Comparison of ENCODE assay signal across 1 cellular context in genomic region chr6:166488081-166488685, GRCh38.
TF ChIP-seq lines count a peak whose summit lies in the region.

No MANE protein-coding gene starts in this region.

TF ChIP-seq in GM12878, 131 proteins besides CTCF, POLR2A, EP300 and RAD21 (continued from another document):
- TF ChIP-seq ZNF24 (IDR thresholded peaks at IDR 0.05), result no peak
- 0 out of 2 replicates have a peak, but pooled peaks have one; percentile 36 for TF ChIP-seq IRF4 (IDR thresholded peaks at IDR 0.05; ENCODE audit: low read depth, low read length)
- TF ChIP-seq ETV6 (conservative IDR thresholded peaks at IDR 0.05 in 1 of 2, IDR thresholded peaks at IDR 0.05 in 1 of 2; ENCODE audit: borderline replicate concordance in 1 of 2, low read depth in 1 of 2), result peak in 1 of 2 experiments; percentile 71; a peak in 2 of 4 replicates
- TF ChIP-seq ZBTB40 (IDR thresholded peaks at IDR 0.05; ENCODE audit: borderline replicate concordance), result peak; percentile 83
- no peak for TF ChIP-seq RBBP5 (conservative IDR thresholded peaks at IDR 0.05)
- TF ChIP-seq KLF5 (IDR thresholded peaks at IDR 0.05; ENCODE audit: partially characterized antibody), result peak; percentile 21
- TF ChIP-seq YY1 (IDR thresholded peaks at IDR 0.05; ENCODE audit: low read depth, low read length), result peak; percentile 37; the same call in 1 of the 2 replicates
- no peak for TF ChIP-seq SP1 (IDR thresholded peaks at IDR 0.05; ENCODE audit: low read depth, low read length)
